ENCODE assay signal across 1 cellular context in genomic region chr2:124024491-124025348, GRCh38.
TF ChIP-seq lines count a peak whose summit lies in the region.

Gene CNTNAP5, plus strand, starts transcription at chr2:124025287. Its CDS starts 364 bp downstream, at chr2:124025651.

TF ChIP-seq in WTC11, 78 proteins besides CTCF, POLR2A, EP300 and RAD21 (continued from another document and continues in another):
- TF ChIP-seq E2F1 (CRISPR knock-in tag; IDR thresholded peaks at IDR 0.05) (peak; percentile 65; the same call in 1 of the 2 replicates), PREB (CRISPR knock-in tag; IDR thresholded peaks at IDR 0.05; ENCODE audit: borderline replicate concordance) (peak; percentile 58; the same call in 1 of the 2 replicates), USF2 (CRISPR knock-in tag; IDR thresholded peaks at IDR 0.05) (0 out of 2 replicates have a peak, but pooled peaks have one; percentile 21), NR3C1 (CRISPR knock-in tag; conservative IDR thresholded peaks at IDR 0.05; ENCODE audit: low read depth) (0 out of 2 replicates have a peak, but pooled peaks have one; percentile 52), OVOL2 (CRISPR knock-in tag; IDR thresholded peaks at IDR 0.05; ENCODE audit: borderline replicate concordance) (no peak), SMAD4 (CRISPR knock-in tag; IDR thresholded peaks at IDR 0.05) (no peak), TP53 (CRISPR knock-in tag; IDR thresholded peaks at IDR 0.05) (peak; percentile 64; the same call in 1 of the 2 replicates), ETV6 (CRISPR knock-in tag; IDR thresholded peaks at IDR 0.05) (peak; percentile 82), USF1 (CRISPR knock-in tag; IDR thresholded peaks at IDR 0.05) (peak; percentile 61; the same call in 1 of the 2 replicates), RORB (CRISPR knock-in tag; IDR thresholded peaks at IDR 0.05) (no peak), ZBTB43 (CRISPR knock-in tag; IDR thresholded peaks at IDR 0.05) (no peak), CREM (CRISPR knock-in tag; IDR thresholded peaks at IDR 0.05) (peak; percentile 68), ARID4B (CRISPR knock-in tag; IDR thresholded peaks at IDR 0.05; ENCODE audit: borderline replicate concordance) (peak; percentile 91), HMGXB4 (CRISPR knock-in tag; IDR thresholded peaks at IDR 0.05) (0 out of 2 replicates have a peak, but pooled peaks have one; percentile 44), ZNF138 (CRISPR knock-in tag; conservative IDR thresholded peaks at IDR 0.05) (0 out of 2 replicates have a peak, but pooled peaks have one; percentile 29), ZNF317 (CRISPR knock-in tag; IDR thresholded peaks at IDR 0.05; ENCODE audit: borderline replicate concordance, low read depth) (0 out of 2 replicates have a peak, but pooled peaks have one; percentile 37), MXD4 (CRISPR knock-in tag; IDR thresholded peaks at IDR 0.05; ENCODE audit: borderline replicate concordance) (no peak), TEAD4 (CRISPR knock-in tag; IDR thresholded peaks at IDR 0.05) (peak; percentile 68; the same call in 1 of the 2 replicates), FOXK1 (CRISPR knock-in tag; IDR thresholded peaks at IDR 0.05) (peak; percentile 39; the same call in 1 of the 2 replicates), ZNF512 (CRISPR knock-in tag; IDR thresholded peaks at IDR 0.05; ENCODE audit: borderline replicate concordance) (no peak), SMAD3 (CRISPR knock-in tag; IDR thresholded peaks at IDR 0.05; ENCODE audit: borderline replicate concordance) (peak; percentile 90), E2F4 (CRISPR knock-in tag; IDR thresholded peaks at IDR 0.05; ENCODE audit: borderline replicate concordance, low read depth) (no peak), ZNF121 (CRISPR knock-in tag; IDR thresholded peaks at IDR 0.05) (no peak), AFF4 (CRISPR knock-in tag; IDR thresholded peaks at IDR 0.05; ENCODE audit: borderline replicate concordance) (no peak), ZNF219 (CRISPR knock-in tag; IDR thresholded peaks at IDR 0.05; ENCODE audit: borderline replicate concordance) (no peak; the same call in 1 of the 2 replicates), E2F5 (CRISPR knock-in tag; IDR thresholded peaks at IDR 0.05) (peak; percentile 75; the same call in 1 of the 2 replicates), ZNF281 (CRISPR knock-in tag; IDR thresholded peaks at IDR 0.05) (peak; percentile 64; the same call in 1 of the 2 replicates), ZNF232 (CRISPR knock-in tag; IDR thresholded peaks at IDR 0.05) (peak; percentile 78; the same call in 1 of the 2 replicates), JUN (CRISPR knock-in tag; IDR thresholded peaks at IDR 0.05) (peak; percentile 77; the same call in 1 of the 2 replicates)
